15 cellular contexts compared by ENCODE assay signal in genomic region chr1:118143828-118144227, GRCh38. TPM values are rescaled to one million over a fixed set of nuclear protein-coding genes. Genes with fewer than 3 reads are reported as not detected.
"Had no signal": no experiment of that assay in that cellular context is flagged by ENCODE, and none has a peak within 500 bp of the region (broad histone marks: within the 10 kb centered on the region; RNA-seq: fewer than 3 reads in every experiment).

No MANE protein-coding gene starts in this region.

- H3K36me3 Mint-ChIP-seq: mesothelial cell of epicardium, naive B cell had no signal

- H3K27me3 ChIP-seq: gastrocnemius medialis, vagina had no signal

- H3K36me3 ChIP-seq: gastrocnemius medialis, vagina had no signal

- H3K4me1 Mint-ChIP-seq: naive B cell had no signal

- H3K27ac ChIP-seq: gastrocnemius medialis, vagina had no signal

- H3K4me1 ChIP-seq: vagina had no signal

- DNase-seq: activated CD4-positive, alpha-beta T cell treated with anti-CD3 and anti-CD28 coated beads for 1 hour; activated CD8-positive, alpha-beta memory T cell treated with anti-CD3 and anti-CD28 coated beads, Interleukin-2, amount 50 U/mL, for 4 hours; activated CD8-positive, alpha-beta T cell treated with anti-CD3 and anti-CD28 coated beads for 36 hours; central memory CD4-positive, alpha-beta T cell; effector memory CD4-positive, alpha-beta T cell; gastrocnemius medialis; naive B cell; occipital lobe; stimulated activated CD4-positive, alpha-beta T cell treated with anti-CD3 and anti-CD28 coated beads, Interleukin-15, amount 100 ng/mL, for 24 hours; stimulated activated CD4-positive, alpha-beta T cell treated with anti-CD3 and anti-CD28 coated beads, Interleukin-4, amount 100 ng/mL, for 24 hours; SW 1271 had no signal

- H3K4me3 Mint-ChIP-seq: activated CD8-positive, alpha-beta T cell treated with anti-CD3 and anti-CD28 coated beads for 36 hours; mesothelial cell of epicardium; naive B cell; stimulated activated naive CD8-positive, alpha-beta T cell treated with anti-CD3 and anti-CD28 coated beads, Interleukin-15, Interleukin-2, amounts not matched to agents 100 ng/mL and 50 ng/mL, for 24 hours; T-helper 2 cell treated with Interferon-gamma antibody and Interleukin-4, amounts not matched to agents 5 μg/mL and 100 μg/mL, for 36 hours had no signal

- H3K9me3 Mint-ChIP-seq: activated CD8-positive, alpha-beta T cell treated with anti-CD3 and anti-CD28 coated beads for 36 hours; mesothelial cell of epicardium; stimulated activated naive CD8-positive, alpha-beta T cell treated with anti-CD3 and anti-CD28 coated beads, Interleukin-15, Interleukin-2, amounts not matched to agents 100 ng/mL and 50 ng/mL, for 24 hours; T-helper 2 cell treated with Interferon-gamma antibody and Interleukin-4, amounts not matched to agents 5 μg/mL and 100 μg/mL, for 36 hours had no signal

- H3K9me3 ChIP-seq: gastrocnemius medialis, vagina had no signal

- H3K4me3 ChIP-seq: gastrocnemius medialis, vagina had no signal

- H3K27ac Mint-ChIP-seq: activated CD8-positive, alpha-beta T cell treated with anti-CD3 and anti-CD28 coated beads for 36 hours; mesothelial cell of epicardium; naive B cell; stimulated activated naive CD8-positive, alpha-beta T cell treated with anti-CD3 and anti-CD28 coated beads, Interleukin-15, Interleukin-2, amounts not matched to agents 100 ng/mL and 50 ng/mL, for 24 hours; T-helper 2 cell treated with Interferon-gamma antibody and Interleukin-4, amounts not matched to agents 5 μg/mL and 100 μg/mL, for 36 hours had no signal

- ATAC-seq: activated CD8-positive, alpha-beta T cell treated with anti-CD3 and anti-CD28 coated beads for 36 hours; gastrocnemius medialis had no signal

RNA-seq across cellular contexts. Expression of gene SPAG17, which starts 41.2 kb away (rescaled TPM):
- total RNA-seq: activated CD8-positive, alpha-beta T cell treated with anti-CD3 and anti-CD28 coated beads for 36 hours; gastrocnemius medialis had no signal
